In genomic region chr19:13751436-13751835, GRCh38 we compare ENCODE assay signal across 28 cellular contexts.
"Had no signal": no experiment of that assay in that cellular context is flagged by ENCODE, and none has a peak within 500 bp of the region (broad histone marks: within the 10 kb centered on the region; RNA-seq: fewer than 3 reads in every experiment).

No MANE protein-coding gene starts in this region.

- H3K4me3 Mint-ChIP-seq: activated CD4-positive, alpha-beta T cell treated with anti-CD3 and anti-CD28 coated beads for 36 hours; activated CD4-positive, alpha-beta T cell treated with anti-CD3 and anti-CD28 coated beads, Interleukin-2, amount 10 ng/mL, durations not matched to agents 7 days and 5 days; activated CD8-positive, alpha-beta T cell treated with anti-CD3 and anti-CD28 coated beads, Interleukin-2, amount 10 ng/mL, durations not matched to agents 7 days and 5 days; activated naive CD4-positive, alpha-beta T cell treated with anti-CD3 and anti-CD28 coated beads, Interleukin-2, amount 50 U/mL, for 24 hours; brain; WTC11 had no signal

- ATAC-seq: activated CD4-positive, alpha-beta T cell treated with anti-CD3 and anti-CD28 coated beads for 36 hours; activated CD4-positive, CD25-positive, alpha-beta regulatory T cell treated with anti-CD3 and anti-CD28 coated beads, Interleukin-2, amount 50 U/mL, for 24 hours; activated CD8-positive, alpha-beta T cell treated with anti-CD3 and anti-CD28 coated beads, Interleukin-2, amount 10 ng/mL, durations not matched to agents 7 days and 5 days; WTC11 had no signal

- H3K27ac Mint-ChIP-seq: activated CD4-positive, alpha-beta T cell treated with anti-CD3 and anti-CD28 coated beads for 36 hours; WTC11 had no signal

- H3K9me3 Mint-ChIP-seq: activated CD4-positive, alpha-beta T cell treated with anti-CD3 and anti-CD28 coated beads, Interleukin-2, amount 10 ng/mL, durations not matched to agents 7 days and 5 days; activated naive CD4-positive, alpha-beta T cell treated with anti-CD3 and anti-CD28 coated beads, Interleukin-2, amount 50 U/mL, for 24 hours had no signal

- H3K27me3 Mint-ChIP-seq: activated CD4-positive, alpha-beta T cell treated with anti-CD3 and anti-CD28 coated beads for 36 hours; activated CD4-positive, alpha-beta T cell treated with anti-CD3 and anti-CD28 coated beads, Interleukin-2, amount 10 ng/mL, durations not matched to agents 7 days and 5 days; activated naive CD4-positive, alpha-beta T cell treated with anti-CD3 and anti-CD28 coated beads, Interleukin-2, amount 50 U/mL, for 24 hours had no signal

- DNase-seq: activated CD4-positive, alpha-beta T cell treated with anti-CD3 and anti-CD28 coated beads for 36 hours; activated CD4-positive, alpha-beta T cell treated with anti-CD3 and anti-CD28 coated beads, Interleukin-2, amount 10 ng/mL, durations not matched to agents 7 days and 5 days; activated CD4-positive, alpha-beta T cell treated with anti-CD3 and anti-CD28 coated beads, Interleukin-2, amount 50 U/mL, for 48 hours; activated CD8-positive, alpha-beta T cell treated with anti-CD3 and anti-CD28 coated beads, Interleukin-2, amount 10 ng/mL, durations not matched to agents 7 days and 5 days; activated effector memory CD4-positive, alpha-beta T cell treated with anti-CD3 and anti-CD28 coated beads, Interleukin-2, amount 50 U/mL, for 16 hours; activated naive CD4-positive, alpha-beta T cell; activated T-cell treated with anti-CD3 and anti-CD28 coated beads, Interleukin-2, amount 50 U/mL, for 48 hours; anterior cingulate cortex; caudate nucleus; cerebellar nuclear complex; NCI-H1048; NCI-H1105 treated with DMSO at 0.1 percent for 48 hours; NCI-H1436; NCI-H1694; NCI-H1930; NCI-H2081 treated with DMSO at 0.1 percent for 48 hours; NCI-H345; NCI-H524 treated with DMSO at 0.1 percent for 48 hours; NCI-H748 treated with DMSO at 0.1 percent for 48 hours; NK-92 treated with Interleukin-12 subunit alpha and Interleukin-12 subunit beta, amount 100 ng/mL, for 24 hours; Right ventricle myocardium superior; SW 1271; T-helper 1 cell had no signal

- H3K27ac ChIP-seq: PC-9 had no signal

- H2AFZ ChIP-seq: PC-9 had no signal

- H3K4me3 ChIP-seq: PC-9 had no signal

- H3K4me2 ChIP-seq: PC-9 had no signal
